Comparison of ENCODE assay signal across 21 cellular contexts in the genomic region with DNA sequence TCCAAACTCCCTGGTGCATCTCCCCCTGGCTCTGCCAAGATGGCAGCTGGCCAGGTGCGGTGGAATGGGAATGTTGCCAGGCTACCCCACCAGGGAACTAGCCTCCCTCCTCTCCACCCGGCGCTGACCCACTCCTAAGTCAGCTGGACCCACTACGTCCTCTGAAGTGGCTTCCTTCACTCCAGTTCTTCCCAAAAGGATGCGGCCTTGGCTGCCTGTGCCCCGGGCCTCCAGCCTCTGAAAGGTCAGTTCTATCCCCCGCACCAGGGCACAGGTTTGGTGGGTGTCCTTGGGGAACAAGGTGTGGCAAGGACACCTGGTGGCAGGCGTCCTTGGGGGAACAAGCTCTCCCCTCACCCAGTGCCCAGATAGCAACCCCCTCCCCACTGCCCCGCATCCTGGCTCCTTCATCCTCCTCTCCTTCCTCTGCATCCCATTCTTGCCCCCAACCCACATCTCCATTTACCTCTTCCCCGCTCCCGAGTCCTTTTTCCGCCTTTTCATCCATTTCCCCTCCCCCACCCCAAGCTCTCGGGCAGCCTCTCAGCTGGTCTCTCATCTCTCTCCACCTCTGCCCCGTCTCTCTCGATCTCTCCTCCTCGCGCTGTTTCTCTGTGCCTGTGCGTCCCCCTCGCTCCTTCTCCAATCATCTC. TPM values are rescaled to one million over a fixed set of nuclear protein-coding genes. Genes with fewer than 3 reads are reported as not detected.
DNase-seq lines count a peak whose midpoint lies in the region; ATAC-seq and TF ChIP-seq lines count a peak whose summit lies in the region.
"Had no signal": no experiment of that assay in that cellular context is flagged by ENCODE, and none has a peak within 500 bp of the region (broad histone marks: within the 10 kb centered on the region; RNA-seq: fewer than 3 reads in every experiment).

No MANE protein-coding gene starts in this region.

- peaks cover 7% of the 10 kb centered on the region for H3K36me3 Mint-ChIP-seq in nephron (ENCODE audit: low read depth)
- H3K36me3 Mint-ChIP-seq in naive thymus-derived CD4-positive, alpha-beta T cell = peaks cover 0 to 7% (median 4%) of the 10 kb centered on the region in 5 donors
- no peaks in the 10 kb centered on the region for H3K36me3 Mint-ChIP-seq in activated CD8-positive, alpha-beta memory T cell treated with anti-CD3 and anti-CD28 coated beads, Interleukin-2, amount 10 ng/mL, durations not matched to agents 7 days and 5 days
- H3K36me3 Mint-ChIP-seq: stimulated activated effector memory CD8-positive, alpha-beta T cell treated with anti-CD3 and anti-CD28 coated beads, Interleukin-12 subunit alpha, Interleukin-12 subunit beta, amount 100 ng/mL, for 72 hours had no signal

- H3K4me3 ChIP-seq in A673 (ENCODE audit: low read depth, low read length, poor library complexity, severe bottlenecking) (peak overlapping the region; percentile 30), IMR-90 (ENCODE audit: insufficient read depth, low read depth, low read length) (no peak overlapping the region), epithelial cell of proximal tubule (ENCODE audit: low read depth, low read length) (peak overlapping the region; percentile 19)
- no peak overlapping the region for H3K4me3 ChIP-seq in naive thymus-derived CD4-positive, alpha-beta T cell (ENCODE audit: low read length)

- H3K27ac Mint-ChIP-seq in nephron = no peak overlapping the region
- H3K27ac Mint-ChIP-seq in naive thymus-derived CD4-positive, alpha-beta T cell = no peak overlapping the region
- no peak overlapping the region for H3K27ac Mint-ChIP-seq in activated CD8-positive, alpha-beta memory T cell treated with anti-CD3 and anti-CD28 coated beads, Interleukin-2, amount 10 ng/mL, durations not matched to agents 7 days and 5 days
- H3K27ac Mint-ChIP-seq: activated T-helper 2 cell treated with anti-CD3 and anti-CD28 coated beads, Interferon-gamma antibody, Interleukin-2, Interleukin-4, amounts not matched to agents 10 μg/mL and 5 μg/mL and 100 μg/mL, durations not matched to agents 14 hours and 24 hours and 36 hours; stimulated activated effector memory CD8-positive, alpha-beta T cell treated with anti-CD3 and anti-CD28 coated beads, Interleukin-12 subunit alpha, Interleukin-12 subunit beta, amount 100 ng/mL, for 72 hours had no signal

- POLR2A ChIA-PET in A673 (lab: Charles Lee; ENCODE audit: low non-redundant PET) = no interaction called here
- POLR2A ChIA-PET in IMR-90 (lab: Charles Lee; ENCODE audit: unreplicated experiment) = no interaction called here
- POLR2A ChIA-PET in naive thymus-derived CD4-positive, alpha-beta T cell (lab: Charles Lee) = no interaction called here

- H3K27me3 Mint-ChIP-seq in nephron (ENCODE audit: low read depth) = peaks cover 42% of the 10 kb centered on the region
- H3K27me3 Mint-ChIP-seq in naive thymus-derived CD4-positive, alpha-beta T cell = peaks cover 23 to 34% (median 24%) of the 10 kb centered on the region in 5 donors
- H3K27me3 Mint-ChIP-seq in activated CD8-positive, alpha-beta memory T cell treated with anti-CD3 and anti-CD28 coated beads, Interleukin-2, amount 10 ng/mL, durations not matched to agents 7 days and 5 days = peaks cover 32% of the 10 kb centered on the region

- TF ChIP-seq CTCF in A673 (conservative IDR thresholded peaks at IDR 0.05; ENCODE audit: low read depth, low read length) (no peak), IMR-90 (conservative IDR thresholded peaks at IDR 0.05; ENCODE audit: low read depth, low read length) (no peak), epithelial cell of proximal tubule (conservative IDR thresholded peaks at IDR 0.05; ENCODE audit: low read depth, low read length) (no peak), nephron (IDR thresholded peaks at IDR 0.05; ENCODE audit: unreplicated experiment in 3 of 3) (no peak)

- no peak for TF ChIP-seq POLR2A in IMR-90 (IDR thresholded peaks at IDR 0.05; ENCODE audit: low read depth, low read length)

- WGBS in IMR-90 (ENCODE audit: extremely low coverage in 2 of 2, insufficient read length in 1 of 2), 2 experiments = 8% methylated on average over 9 of the region's 19 CpGs; no CpG with 5 or more reads in 1 of the 2 experiments

- no peak overlapping the region for H3K56ac ChIP-seq in IMR-90 (ENCODE audit: extremely low read depth, insufficient read depth, low read length)

- no peak overlapping the region for H2BK20ac ChIP-seq in IMR-90 (ENCODE audit: low read depth, low read length)

- H4K91ac ChIP-seq in IMR-90 (ENCODE audit: insufficient read depth, low read depth, low read length) = no peak overlapping the region

- no peak overlapping the region for H4K8ac ChIP-seq in IMR-90 (ENCODE audit: low read depth in 2 of 2, low read length in 2 of 2)

- no peak overlapping the region for H2AK5ac ChIP-seq in IMR-90 (ENCODE audit: low read depth, low read length)

- H3K4me3 Mint-ChIP-seq in nephron = peak overlapping the region in 2 of 3 experiments; percentile 48 to 72
- H3K4me3 Mint-ChIP-seq in naive thymus-derived CD4-positive, alpha-beta T cell = peak overlapping the region in 1 of 10 donors; percentile 75
- no peak overlapping the region for H3K4me3 Mint-ChIP-seq in activated CD8-positive, alpha-beta memory T cell treated with anti-CD3 and anti-CD28 coated beads, Interleukin-2, amount 10 ng/mL, durations not matched to agents 7 days and 5 days
- H3K4me3 Mint-ChIP-seq: stimulated activated effector memory CD8-positive, alpha-beta T cell treated with anti-CD3 and anti-CD28 coated beads, Interleukin-12 subunit alpha, Interleukin-12 subunit beta, amount 100 ng/mL, for 72 hours had no signal

- in situ Hi-C loops in IMR-90 (cut with MboI; ENCODE audit: low sequenced_read_pairs) = no loop called here

- peaks cover 3% of the 10 kb centered on the region; the same call in 1 of the 2 replicates for H4K20me1 ChIP-seq in IMR-90 (ENCODE audit: insufficient read depth, low read length)

- H3K27me3 ChIP-seq in A673 (replicated peaks; ENCODE audit: insufficient read depth, low read depth, low read length, poor library complexity) (peaks cover 8% of the 10 kb centered on the region), IMR-90 (ENCODE audit: control insufficient read depth, insufficient read depth, low read length) (peaks cover 3% of the 10 kb centered on the region; the same call in 1 of the 2 replicates)
- H3K27me3 ChIP-seq in naive thymus-derived CD4-positive, alpha-beta T cell (ENCODE audit: control insufficient read depth in 2 of 2, insufficient read depth in 2 of 2, low read length in 2 of 2) = peaks cover 5 to 15% of the 10 kb centered on the region in 2 donors

- H3K18ac ChIP-seq in IMR-90 (ENCODE audit: low read depth, low read length) = no peak overlapping the region

- CTCF ChIA-PET in A673 (lab: Charles Lee) (no interaction called here), IMR-90 (lab: Yijun Ruan, JAX) (interaction anchor here (0.6 kb wide), 1 partner anchor 100 kb away, joined by 4 read pairs; no protein-coding TSS in a partner anchor)
- CTCF ChIA-PET in naive thymus-derived CD4-positive, alpha-beta T cell (lab: Charles Lee) = no interaction called here
- CTCF ChIA-PET in activated CD8-positive, alpha-beta memory T cell treated with anti-CD3 and anti-CD28 coated beads, Interleukin-2, amount 10 ng/mL, durations not matched to agents 7 days and 5 days (lab: Charles Lee) = interaction anchor here (0.6 to 2.7 kb wide), 3 partner anchors 8 to 245 kb away, joined by 3 to 17 read pairs (median 7); no protein-coding TSS in a partner anchor

- H3K9me1 ChIP-seq in IMR-90 (ENCODE audit: insufficient read depth, low read length) = peaks cover 6% of the 10 kb centered on the region; the same call in 1 of the 2 replicates

- dilution Hi-C loops in IMR-90 (cut with HindIII; ENCODE audit: low sequenced_read_pairs, unreplicated experiment) = no loop called here

- H3K4me1 Mint-ChIP-seq in nephron = no peaks in the 10 kb centered on the region
- H3K4me1 Mint-ChIP-seq in naive thymus-derived CD4-positive, alpha-beta T cell = peaks cover 1 to 9% (median 5%) of the 10 kb centered on the region in 7 donors
- H3K4me1 Mint-ChIP-seq in activated CD8-positive, alpha-beta memory T cell treated with anti-CD3 and anti-CD28 coated beads, Interleukin-2, amount 10 ng/mL, durations not matched to agents 7 days and 5 days = peaks cover 3% of the 10 kb centered on the region

- intact Hi-C loops in A673 (cut with micrococcal nuclease; ENCODE audit: unreplicated experiment) = loop anchor here (1.0 to 10.0 kb wide), 3 partner anchors 146 to 308 kb away; a partner anchor contains a TSS
- intact Hi-C loops in IMR-90 (cut with micrococcal nuclease) = no loop called here
- intact Hi-C loops in naive thymus-derived CD4-positive, alpha-beta T cell (cut with micrococcal nuclease) = loop anchor here (1.0 to 10.0 kb wide), 4 partner anchors 146 to 823 kb away; a partner anchor contains a TSS

- no peak overlapping the region for H2BK15ac ChIP-seq in IMR-90 (ENCODE audit: low read depth, low read length)

- H2BK120ac ChIP-seq in IMR-90 (ENCODE audit: low read depth, low read length) = no peak overlapping the region

- no peak overlapping the region for H4K5ac ChIP-seq in IMR-90 (ENCODE audit: low read depth, low read length)

- no peak for TF ChIP-seq RAD21 in IMR-90 (IDR thresholded peaks at IDR 0.05; ENCODE audit: low read length)

- no peak overlapping the region for H3K4ac ChIP-seq in IMR-90 (ENCODE audit: low read depth, low read length)

- no peak overlapping the region for H2AK9ac ChIP-seq in IMR-90 (replicated peaks; ENCODE audit: low read depth, low read length, poor library complexity)

- no peak overlapping the region for H3K9ac ChIP-seq in IMR-90 (ENCODE audit: low read depth, low read length)

- no peak overlapping the region; the same call in 1 of the 2 replicates for H3K23ac ChIP-seq in IMR-90 (ENCODE audit: low read depth, low read length)

- H3K4me1 ChIP-seq in A673 (ENCODE audit: insufficient read depth, low read length, poor library complexity, severe bottlenecking) (peaks cover 7% of the 10 kb centered on the region), IMR-90 (ENCODE audit: control insufficient read depth, insufficient read depth, low read length) (peaks cover 5% of the 10 kb centered on the region)
- H3K4me1 ChIP-seq in naive thymus-derived CD4-positive, alpha-beta T cell (ENCODE audit: control insufficient read depth in 2 of 2, insufficient read depth in 2 of 2, low read length in 2 of 2) = peaks cover 7 to 11% of the 10 kb centered on the region in 2 donors

- no TSS peak for BruUV-seq in A673 (replicated peaks; lab: Mats Ljungman, UMichigan)
- no TSS peak for BruUV-seq in IMR-90 (replicated peaks; lab: Mats Ljungman, UMichigan)

- no peak overlapping the region for H2BK5ac ChIP-seq in IMR-90 (ENCODE audit: low read depth, low read length, poor library complexity, severe bottlenecking)

- no peak overlapping the region for H3K14ac ChIP-seq in IMR-90 (replicated peaks; ENCODE audit: low read depth, low read length)

- no peaks in the 10 kb centered on the region for H3K36me3 ChIP-seq in A673 (ENCODE audit: insufficient read depth, low read length, poor library complexity, severe bottlenecking)
- no peaks in the 10 kb centered on the region for H3K36me3 ChIP-seq in IMR-90 (ENCODE audit: control insufficient read depth, insufficient read depth, low read length)
- no peaks in the 10 kb centered on the region for H3K36me3 ChIP-seq in naive thymus-derived CD4-positive, alpha-beta T cell (ENCODE audit: control insufficient read depth in 2 of 3, insufficient read depth in 3 of 3, low read length in 3 of 3)
- H3K36me3 ChIP-seq: gastroesophageal sphincter, spleen had no signal

- H3K27ac ChIP-seq in A673 (ENCODE audit: low read depth, low read length, poor library complexity, severe bottlenecking) (no peak overlapping the region), IMR-90 (ENCODE audit: insufficient read depth, low read length) (no peak overlapping the region)
- no peak overlapping the region for H3K27ac ChIP-seq in naive thymus-derived CD4-positive, alpha-beta T cell (ENCODE audit: low read depth, low read length)
- H3K27ac ChIP-seq: gastroesophageal sphincter, spleen, VCaP had no signal

- H3K9me3 Mint-ChIP-seq in nephron = no peaks in the 10 kb centered on the region
- H3K9me3 Mint-ChIP-seq in naive thymus-derived CD4-positive, alpha-beta T cell = no peaks in the 10 kb centered on the region
- H3K9me3 Mint-ChIP-seq in activated CD8-positive, alpha-beta memory T cell treated with anti-CD3 and anti-CD28 coated beads, Interleukin-2, amount 10 ng/mL, durations not matched to agents 7 days and 5 days (ENCODE audit: low read depth) = no peaks in the 10 kb centered on the region
- H3K9me3 Mint-ChIP-seq: activated T-helper 2 cell treated with anti-CD3 and anti-CD28 coated beads, Interferon-gamma antibody, Interleukin-2, Interleukin-4, amounts not matched to agents 10 μg/mL and 5 μg/mL and 100 μg/mL, durations not matched to agents 14 hours and 24 hours and 36 hours; CD4-positive, alpha-beta memory T cell; stimulated activated effector memory CD8-positive, alpha-beta T cell treated with anti-CD3 and anti-CD28 coated beads, Interleukin-12 subunit alpha, Interleukin-12 subunit beta, amount 100 ng/mL, for 72 hours had no signal

- DNase-seq in A673 (ENCODE audit: low spot score) (no peak), IMR-90 (no peak), epithelial cell of proximal tubule (ENCODE audit: low read depth) (no peak), SIG-M5 treated with dmso at 0.1 percent for 504 hours (lab: John Stamatoyannopoulos, UW; ENCODE audit: unreplicated experiment) (no peak), pons (ENCODE audit: low spot score) (no peak)
- no peak for DNase-seq in naive thymus-derived CD4-positive, alpha-beta T cell
- no peak for DNase-seq in activated CD8-positive, alpha-beta memory T cell treated with anti-CD3 and anti-CD28 coated beads, Interleukin-2, amount 10 ng/mL, durations not matched to agents 7 days and 5 days
- DNase-seq: activated CD8-positive, alpha-beta memory T cell treated with anti-CD3 and anti-CD28 coated beads for 24 hours; amniotic stem cell; CD4-positive, alpha-beta memory T cell; KBM-7; NCI-H2107; NCI-H774; RPMI8226 had no signal

- H2AFZ ChIP-seq in IMR-90 (replicated peaks; ENCODE audit: low read length, poor library complexity) = peak overlapping the region; percentile 76

- 0 out of 2 replicates have a peak, but pooled peaks have one; percentile 3 for ATAC-seq in IMR-90 (ENCODE audit: low read depth)
- no peak for ATAC-seq in naive thymus-derived CD4-positive, alpha-beta T cell
- ATAC-seq in activated CD8-positive, alpha-beta memory T cell treated with anti-CD3 and anti-CD28 coated beads, Interleukin-2, amount 10 ng/mL, durations not matched to agents 7 days and 5 days = no peak

- H3K4me2 ChIP-seq in IMR-90 (ENCODE audit: low read depth, low read length) = peak overlapping the region; percentile 48; the same call in 1 of the 2 replicates

- no peaks in the 10 kb centered on the region for H3K79me1 ChIP-seq in IMR-90 (ENCODE audit: low read depth in 1 of 2, low read length in 2 of 2)

- H3K9me3 ChIP-seq in A673 (ENCODE audit: low read depth, low read length, poor library complexity, severe bottlenecking) (no peaks in the 10 kb centered on the region), IMR-90 (ENCODE audit: control insufficient read depth, insufficient read depth, low read length) (no peaks in the 10 kb centered on the region)
- H3K9me3 ChIP-seq in naive thymus-derived CD4-positive, alpha-beta T cell (ENCODE audit: control insufficient read depth in 2 of 3, low read length in 3 of 3) = no peaks in the 10 kb centered on the region
- H3K9me3 ChIP-seq: gastroesophageal sphincter, spleen had no signal

RNA-seq across cellular contexts. Expression of a gene that starts 54.0 kb away (rescaled TPM):
- total RNA-seq in A673 (2021) (not detected in 2 replicates), IMR-90 (2012; rRNA removed) (not detected in 2 replicates), epithelial cell of proximal tubule (not detected in 2 replicates)
- polyA plus RNA-seq in IMR-90 (2012; rRNA removed) = not detected in 2 replicates
- polyA plus RNA-seq in IMR-90 (2012; cell fraction: cytosol; rRNA removed) = 0.01 TPM in 1 of 2 replicates, not detected in the other
- polyA plus RNA-seq in IMR-90 (2012; cell fraction: nucleus; rRNA removed; ENCODE audit: low replicate concordance) = 0.01 TPM in 1 of 2 replicates, not detected in the other
- total RNA-seq in naive thymus-derived CD4-positive, alpha-beta T cell = not detected
- polyA plus RNA-seq in naive thymus-derived CD4-positive, alpha-beta T cell = under 1 TPM; 0.08 to 0.13 TPM
- not detected for total RNA-seq in activated CD8-positive, alpha-beta memory T cell treated with anti-CD3 and anti-CD28 coated beads, Interleukin-2, amount 10 ng/mL, durations not matched to agents 7 days and 5 days
- total RNA-seq: activated T-helper 2 cell treated with anti-CD3 and anti-CD28 coated beads, Interferon-gamma antibody, Interleukin-2, Interleukin-4, amounts not matched to agents 10 μg/mL and 5 μg/mL and 100 μg/mL, durations not matched to agents 14 hours and 24 hours and 36 hours; CD4-positive, alpha-beta memory T cell; spleen; ureter had no signal
- polyA plus RNA-seq: spleen had no signal

Comparison
In these comparisons a context has a peak if more than half of its experiments do, and no peak if none do; other contexts are left out.
1. H3K4me3 ChIP-seq: peak in A673 (single experiment) and epithelial cell of proximal tubule (single experiment); none in IMR-90 (single experiment) and naive thymus-derived CD4-positive, alpha-beta T cell (single experiment).
2. CTCF ChIA-PET loops: an anchor here in IMR-90 (0.6 kb wide) and activated CD8-positive, alpha-beta memory T cell treated with anti-CD3 and anti-CD28 coated beads, Interleukin-2, amount 10 ng/mL, durations not matched to agents 7 days and 5 days (0.6 to 2.7 kb wide); none called in A673 and naive thymus-derived CD4-positive, alpha-beta T cell.